19 cellular contexts compared by ENCODE assay signal in the genomic region with DNA sequence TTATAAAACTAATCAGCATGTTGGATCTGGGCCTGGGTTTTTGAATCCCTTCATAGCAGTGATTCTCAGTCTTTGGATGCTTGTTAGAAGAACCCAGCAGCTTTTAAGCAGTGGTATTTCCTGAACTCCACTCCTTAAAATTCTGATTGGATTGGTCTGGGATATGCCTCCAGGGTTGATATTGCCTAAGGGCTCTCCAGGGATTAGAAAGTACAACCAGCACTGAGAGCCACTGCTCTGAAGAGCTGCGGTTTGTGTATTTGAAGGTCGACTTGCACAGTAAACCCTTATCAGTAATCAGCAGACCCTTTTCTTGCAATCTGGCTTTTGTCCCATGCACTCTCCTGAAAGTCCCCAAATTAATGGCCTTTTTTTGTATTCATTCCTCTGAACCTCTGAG. TPM values are rescaled to one million over a fixed set of nuclear protein-coding genes. Genes with fewer than 3 reads are reported as not detected.
DNase-seq lines count a peak whose midpoint lies in the region; ATAC-seq and TF ChIP-seq lines count a peak whose summit lies in the region.
"Had no signal": no experiment of that assay in that cellular context is flagged by ENCODE, and none has a peak within 500 bp of the region (broad histone marks: within the 10 kb centered on the region; RNA-seq: fewer than 3 reads in every experiment).

No MANE protein-coding gene starts in this region.

- H3K4me1 ChIP-seq in osteoblast (ENCODE audit: insufficient read depth, low read length): peaks cover 3% of the 10 kb centered on the region
- H3K4me1 ChIP-seq: BLaER1 had no signal

- H3K36me3 ChIP-seq in osteoblast (ENCODE audit: insufficient read depth, low read length): no peaks in the 10 kb centered on the region
- H3K36me3 ChIP-seq: BLaER1, MG63 had no signal

- H2AFZ ChIP-seq in osteoblast (ENCODE audit: low read length): peak overlapping the region; percentile 39

- no peaks in the 10 kb centered on the region for H4K20me1 ChIP-seq in osteoblast (ENCODE audit: insufficient read depth, low read length)
- H4K20me1 ChIP-seq: BLaER1 had no signal

- ATAC-seq in effector memory CD8-positive, alpha-beta T cell (replicated peaks): no peak

- H3K79me2 ChIP-seq in osteoblast (ENCODE audit: insufficient read depth, low read length): no peaks in the 10 kb centered on the region

- no peak overlapping the region for H3K4me3 Mint-ChIP-seq in effector memory CD8-positive, alpha-beta T cell
- H3K4me3 Mint-ChIP-seq: H9; T-helper 1 cell treated with Interleukin-12 subunit alpha and Interleukin-12 subunit beta and Interleukin-4 antibody, amounts not matched to agents 30 μg/mL and 1 μg/mL, for 36 hours had no signal

- H3K4me3 ChIP-seq in fibroblast of the aortic adventitia (ENCODE audit: low read depth, low read length) (no peak overlapping the region), osteoblast (ENCODE audit: insufficient read depth, low read length) (no peak overlapping the region)
- H3K4me3 ChIP-seq: BLaER1, MG63 had no signal

- H3K4me2 ChIP-seq in osteoblast (ENCODE audit: insufficient read depth, low read length): no peak overlapping the region
- H3K4me2 ChIP-seq: BLaER1 had no signal

- no peaks in the 10 kb centered on the region for H3K27me3 Mint-ChIP-seq in effector memory CD8-positive, alpha-beta T cell

- DNase-seq in GM03348 (ENCODE audit: low spot score) (peak; percentile 65), OCI-M1 (lab: John Stamatoyannopoulos, UW) (peak; percentile 39), fibroblast of the aortic adventitia (ENCODE audit: low read depth) (peak; percentile 70), osteoblast (ENCODE audit: insufficient read length, low spot score, missing footprints) (no peak), NCI-H2171 treated with DMSO at 0.1 percent for 48 hours (lab: John Stamatoyannopoulos, UW) (no peak), NCI-H526 (lab: John Stamatoyannopoulos, UW) (no peak), GM19240 (ENCODE audit: insufficient read length, low spot score) (no peak)
- no peak for DNase-seq in effector memory CD8-positive, alpha-beta T cell
- DNase-seq: activated CD4-positive, CD25-positive, alpha-beta regulatory T cell; amniotic stem cell; DMS 273 treated with DMSO at 0.1 percent for 48 hours; H9; MG63; NCI-H2029 treated with DMSO at 0.1 percent for 48 hours; NCI-H82; RPMI8226 had no signal

- TF ChIP-seq CTCF in fibroblast of the aortic adventitia (IDR thresholded peaks at IDR 0.05; ENCODE audit: insufficient read depth, low read length): no peak
- no peak for TF ChIP-seq CTCF in osteoblast (IDR thresholded peaks at IDR 0.05; ENCODE audit: extremely low read depth, low read depth, low read length)

- H3K36me3 Mint-ChIP-seq in effector memory CD8-positive, alpha-beta T cell (ENCODE audit: insufficient read depth): peaks cover 5% of the 10 kb centered on the region

- peaks cover 11 to 19% of the 10 kb centered on the region in 2 donors for H3K4me1 Mint-ChIP-seq in effector memory CD8-positive, alpha-beta T cell (ENCODE audit: low read depth in 2 of 2)

- no peaks in the 10 kb centered on the region for H3K27me3 ChIP-seq in osteoblast (ENCODE audit: insufficient read depth, low read length)
- H3K27me3 ChIP-seq: BLaER1, MG63 had no signal

- H3K9me3 ChIP-seq in osteoblast (ENCODE audit: low read depth, low read length): no peaks in the 10 kb centered on the region
- H3K9me3 ChIP-seq: BLaER1, MG63 had no signal

- no peaks in the 10 kb centered on the region for H3K9me3 Mint-ChIP-seq in effector memory CD8-positive, alpha-beta T cell
- H3K9me3 Mint-ChIP-seq: activated T-helper 2 cell treated with anti-CD3 and anti-CD28 coated beads, Interferon-gamma antibody, Interleukin-2, Interleukin-4, amounts not matched to agents 10 μg/mL and 5 μg/mL and 100 μg/mL, durations not matched to agents 14 hours and 24 hours and 36 hours; H9; T-helper 1 cell treated with Interleukin-12 subunit alpha and Interleukin-12 subunit beta and Interleukin-4 antibody, amounts not matched to agents 30 μg/mL and 1 μg/mL, for 36 hours had no signal

- no peak overlapping the region for H3K27ac ChIP-seq in osteoblast (ENCODE audit: low read depth, low read length)
- H3K27ac ChIP-seq: BLaER1 had no signal

- peak overlapping the region in 1 of 2 donors; percentile 14 for H3K27ac Mint-ChIP-seq in effector memory CD8-positive, alpha-beta T cell
- H3K27ac Mint-ChIP-seq: activated T-helper 2 cell treated with anti-CD3 and anti-CD28 coated beads, Interferon-gamma antibody, Interleukin-2, Interleukin-4, amounts not matched to agents 10 μg/mL and 5 μg/mL and 100 μg/mL, durations not matched to agents 14 hours and 24 hours and 36 hours; H9; T-helper 1 cell treated with Interleukin-12 subunit alpha and Interleukin-12 subunit beta and Interleukin-4 antibody, amounts not matched to agents 30 μg/mL and 1 μg/mL, for 36 hours had no signal

RNA-seq across cellular contexts. Expression of gene RBMS1, which starts 17.0 kb away (rescaled TPM):
- total RNA-seq in fibroblast of the aortic adventitia (ENCODE audit: low replicate concordance) (70.2 and 170 TPM in 2 replicates), osteoblast (102 and 111 TPM in 2 replicates)

Comparison
In these comparisons a context has a peak if more than half of its experiments do, and no peak if none do; other contexts are left out.
1. DNase-seq: peak in GM03348 (single experiment), OCI-M1 (single experiment) and fibroblast of the aortic adventitia (single experiment); none in osteoblast (single experiment), NCI-H2171 treated with DMSO at 0.1 percent for 48 hours (single experiment), effector memory CD8-positive, alpha-beta T cell (0 of 3), NCI-H526 (0 of 2) and GM19240 (single experiment).